ENCODE assay signal across 2 cellular contexts in genomic region chr5:83025690-83026472, GRCh38.
TF ChIP-seq lines count a peak whose summit lies in the region.

No MANE protein-coding gene starts in this region.

TF ChIP-seq in IMR-90, 13 proteins besides CTCF, POLR2A, EP300 and RAD21:
- TF ChIP-seq MXI1 (IDR thresholded peaks at IDR 0.05; ENCODE audit: borderline replicate concordance, low read depth, low read length) (no peak), USF2 (IDR thresholded peaks at IDR 0.05; ENCODE audit: low read depth, low read length) (no peak), RCOR1 (IDR thresholded peaks at IDR 0.05; ENCODE audit: insufficient replicate concordance, low read length) (no peak), CEBPB (IDR thresholded peaks at IDR 0.05; ENCODE audit: low read depth, low read length) (no peak), CHD1 (IDR thresholded peaks at IDR 0.05; ENCODE audit: low read depth, low read length) (no peak), SMC3 (IDR thresholded peaks at IDR 0.05; ENCODE audit: low read depth, low read length) (no peak), MAZ (IDR thresholded peaks at IDR 0.05; ENCODE audit: borderline replicate concordance, low read depth, low read length) (no peak), RFX5 (IDR thresholded peaks at IDR 0.05; ENCODE audit: low read depth, low read length) (no peak), NFE2L2 (IDR thresholded peaks at IDR 0.05; ENCODE audit: low read depth, low read length) (no peak), BHLHE40 (IDR thresholded peaks at IDR 0.05; ENCODE audit: low read depth, low read length) (no peak), FOS (IDR thresholded peaks at IDR 0.05; ENCODE audit: low read depth, low read length) (no peak), MAFK (IDR thresholded peaks at IDR 0.05; ENCODE audit: low read depth, low read length) (no peak), ELK1 (IDR thresholded peaks at IDR 0.05; ENCODE audit: borderline replicate concordance, low read depth, low read length) (no peak)

TF ChIP-seq in K562, 482 proteins besides CTCF, POLR2A, EP300 and RAD21:
- TF ChIP-seq TCF3 (CRISPR knock-in tag; IDR thresholded peaks at IDR 0.05) = 0 out of 2 replicates have a peak, but pooled peaks have one; percentile 17
- TF ChIP-seq DPF2 (IDR thresholded peaks at IDR 0.05) = 0 out of 2 replicates have a peak, but pooled peaks have one; percentile 26
- TF ChIP-seq ARID1B (IDR thresholded peaks at IDR 0.05) = peak; percentile 44
- TF ChIP-seq FUS (optimal IDR thresholded peaks at IDR 0.05; ENCODE audit: low read depth, low read length) = no peak
- peak; percentile 30; the same call in 1 of the 2 replicates for TF ChIP-seq CBFA2T3 (IDR thresholded peaks at IDR 0.05)
- TF ChIP-seq TAL1 (IDR thresholded peaks at IDR 0.05) = peak; percentile 54
- no peak for TF ChIP-seq NELFE (IDR thresholded peaks at IDR 0.05; ENCODE audit: insufficient read depth, insufficient read length)
- no peak for TF ChIP-seq ASH1L (IDR thresholded peaks at IDR 0.05; ENCODE audit: borderline replicate concordance, low read depth, partially characterized antibody)
TF ChIP-seq in K562: peak in this region for 5.
